In the genomic region with DNA sequence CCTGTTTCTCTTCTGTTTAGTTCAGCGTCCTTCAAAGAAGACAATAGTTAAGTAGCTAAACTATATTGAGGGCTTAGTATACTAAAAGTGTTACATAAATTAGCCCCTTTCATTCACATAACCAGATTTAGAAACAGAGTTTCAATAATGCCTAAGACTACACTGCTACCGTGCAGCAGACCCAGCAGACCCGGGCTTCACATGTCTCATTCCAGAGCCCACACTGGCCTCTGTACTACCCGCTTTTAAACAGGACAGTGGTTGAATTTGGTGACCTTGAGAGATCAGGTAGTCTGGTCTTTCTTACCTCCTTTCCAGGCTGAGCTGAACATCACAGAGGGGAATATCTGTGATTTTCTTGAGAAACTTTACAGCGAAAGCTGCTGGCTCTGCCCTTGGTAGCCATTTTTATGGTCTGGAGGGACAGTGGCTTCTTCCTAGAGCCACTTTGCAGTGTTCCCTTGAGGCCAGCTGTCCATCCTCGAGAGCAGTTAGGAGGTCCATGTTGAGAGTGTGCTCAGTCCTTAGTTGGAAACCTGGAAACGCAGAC, we compare ENCODE assay signal across 8 cellular contexts. TPM values are rescaled to one million over a fixed set of nuclear protein-coding genes. Genes with fewer than 3 reads are reported as not detected.
A peak's percentile ranks its signal among the peaks of the same experiment; 100 is the strongest.
DNase-seq lines count a peak whose midpoint lies in the region; ATAC-seq and TF ChIP-seq lines count a peak whose summit lies in the region.

No MANE protein-coding gene starts in this region.

- H3K9me3 ChIP-seq in subcutaneous abdominal adipose tissue (ENCODE audit: control insufficient read depth in 5 of 5, low read length in 5 of 5) = no peaks in the 10 kb centered on the region

- peaks cover 93% of the 10 kb centered on the region for H3K4me1 Mint-ChIP-seq in activated CD4-positive, alpha-beta T cell treated with anti-CD3 and anti-CD28 coated beads, Interleukin-2, amount 10 ng/mL, durations not matched to agents 24 days and 14 days

- H3K27me3 Mint-ChIP-seq in activated CD4-positive, alpha-beta T cell treated with anti-CD3 and anti-CD28 coated beads, Interleukin-2, amount 10 ng/mL, durations not matched to agents 24 days and 14 days = no peaks in the 10 kb centered on the region

- H3K36me3 ChIP-seq in subcutaneous abdominal adipose tissue (ENCODE audit: control insufficient read depth in 5 of 5, insufficient read depth in 5 of 5, low read length in 5 of 5) = peaks cover 0 to 14% (median 2%) of the 10 kb centered on the region in 5 donors

- H3K27me3 ChIP-seq in subcutaneous abdominal adipose tissue (ENCODE audit: control insufficient read depth in 5 of 5, insufficient read depth in 4 of 5, low read length in 5 of 5) = no peaks in the 10 kb centered on the region

- peak overlapping the region; percentile 68 for H3K27ac ChIP-seq in RWPE1
- H3K27ac ChIP-seq in subcutaneous abdominal adipose tissue (ENCODE audit: low read depth, low read length) = peak overlapping the region; percentile 94

- peak overlapping the region; percentile 32 for H3K4me3 ChIP-seq in fibroblast of the aortic adventitia (ENCODE audit: low read depth, low read length)
- no peak overlapping the region for H3K4me3 ChIP-seq in subcutaneous abdominal adipose tissue (ENCODE audit: low read depth in 1 of 5, low read length in 5 of 5)

- CTCF ChIA-PET in RWPE1 (lab: Yijun Ruan, JAX) = interaction anchor here (0.6 to 1.8 kb wide), 4 partner anchors 40 to 433 kb away, joined by 4 to 7 read pairs (median 6); a partner anchor contains a TSS

- peak overlapping the region in 2 of 5 donors; percentile 15 to 31 for H3K9ac ChIP-seq in subcutaneous abdominal adipose tissue (ENCODE audit: low read length in 5 of 5)

- no peaks in the 10 kb centered on the region for H3K9me3 Mint-ChIP-seq in activated CD4-positive, alpha-beta T cell treated with anti-CD3 and anti-CD28 coated beads, Interleukin-2, amount 10 ng/mL, durations not matched to agents 24 days and 14 days

- H3K27ac Mint-ChIP-seq in activated CD4-positive, alpha-beta T cell treated with anti-CD3 and anti-CD28 coated beads, Interleukin-2, amount 10 ng/mL, durations not matched to agents 24 days and 14 days = peak overlapping the region; percentile 96

- POLR2A ChIA-PET in RWPE1 (lab: Yijun Ruan, JAX; ENCODE audit: low non-redundant PET) = no interaction called here

- DNase-seq in activated CD4-positive, alpha-beta T cell treated with anti-CD3 and anti-CD28 coated beads, Interleukin-2, amount 10 ng/mL, durations not matched to agents 24 days and 14 days = no peak
- DNase-seq in activated CD4-positive, alpha-beta T cell treated with anti-CD3 and anti-CD28 coated beads for 48 hours = no peak
- DNase-seq in RWPE1 (ENCODE audit: low spot score) (no peak), fibroblast of the aortic adventitia (ENCODE audit: low read depth) (no peak), amygdala (lab: John Stamatoyannopoulos, UW) (no peak)

- ATAC-seq in HG03159 (IDR thresholded peaks at IDR 0.05; ENCODE audit: unreplicated experiment) (no peak), GM21447 (IDR thresholded peaks at IDR 0.05; ENCODE audit: unreplicated experiment) (no peak)

- H3K36me3 Mint-ChIP-seq in activated CD4-positive, alpha-beta T cell treated with anti-CD3 and anti-CD28 coated beads, Interleukin-2, amount 10 ng/mL, durations not matched to agents 24 days and 14 days (ENCODE audit: low read depth) = peaks cover 39% of the 10 kb centered on the region

- H3K4me3 Mint-ChIP-seq in activated CD4-positive, alpha-beta T cell treated with anti-CD3 and anti-CD28 coated beads, Interleukin-2, amount 10 ng/mL, durations not matched to agents 24 days and 14 days = peak overlapping the region; percentile 81

- intact Hi-C loops in activated CD4-positive, alpha-beta T cell treated with anti-CD3 and anti-CD28 coated beads, Interleukin-2, amount 10 ng/mL, durations not matched to agents 24 days and 14 days (cut with micrococcal nuclease) = loop anchor here (1.0 to 10.0 kb wide), 8 partner anchors 15 to 321 kb away; a partner anchor contains a TSS

- peaks cover 34 to 96% (median 85%) of the 10 kb centered on the region in 5 donors for H3K4me1 ChIP-seq in subcutaneous abdominal adipose tissue (ENCODE audit: control insufficient read depth in 5 of 5, insufficient read depth in 5 of 5, low read length in 5 of 5)

- TF ChIP-seq CTCF in RWPE1 (conservative IDR thresholded peaks at IDR 0.05; ENCODE audit: low read depth) (no peak), fibroblast of the aortic adventitia (IDR thresholded peaks at IDR 0.05; ENCODE audit: insufficient read depth, low read length) (no peak)

RNA-seq across cellular contexts. Expression of a gene that starts 56.5 kb away (rescaled TPM):
- 4.9 and 5.5 TPM in 2 replicates for total RNA-seq in activated CD4-positive, alpha-beta T cell treated with anti-CD3 and anti-CD28 coated beads, Interleukin-2, amount 10 ng/mL, durations not matched to agents 24 days and 14 days
- total RNA-seq in fibroblast of the aortic adventitia (ENCODE audit: low replicate concordance) = 6.5 TPM in 2 replicates
